In the genomic region with DNA sequence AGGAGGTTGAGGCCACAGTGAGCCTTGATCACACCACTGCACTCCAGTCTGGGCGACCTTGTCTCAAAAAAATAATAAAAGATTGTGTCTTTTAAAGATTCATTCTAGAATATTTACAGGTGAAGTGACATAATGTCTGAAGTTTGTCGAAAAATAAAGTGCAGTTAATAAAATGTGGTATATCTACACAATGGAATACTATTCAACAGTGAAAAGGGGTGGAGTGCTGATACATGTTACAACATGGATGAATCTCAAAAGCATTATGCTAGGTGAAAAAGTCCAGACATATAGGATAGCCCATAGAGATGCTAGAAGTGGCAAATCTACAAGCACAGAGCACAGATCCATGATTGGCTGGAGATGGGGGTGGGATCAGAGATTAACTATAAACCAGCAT, we compare ENCODE assay signal across 26 cellular contexts.
"Had no signal": no experiment of that assay in that cellular context is flagged by ENCODE, and none has a peak within 500 bp of the region (broad histone marks: within the 10 kb centered on the region; RNA-seq: fewer than 3 reads in every experiment).

No MANE protein-coding gene starts in this region.

- FAIRE-seq: keratinocyte had no signal

- H2AFZ ChIP-seq: hepatocyte had no signal

- DNase-seq: left colon; left lung; lower lobe of right lung; mammary epithelial cell; mesendoderm; naive thymus-derived CD4-positive, alpha-beta T cell; ovary; right lobe of liver; stimulated activated CD4-positive, alpha-beta T cell treated with anti-CD3 and anti-CD28 coated beads, Interleukin-1b, Interleukin-23, amount 100 ng/mL, for 48 hours; stimulated activated CD4-positive, alpha-beta T cell treated with anti-CD3 and anti-CD28 coated beads, Interleukin-2, amount 100 ng/mL, for 48 hours; stimulated activated CD4-positive, alpha-beta T cell treated with anti-CD3 and anti-CD28 coated beads, Interleukin-4, amount 100 ng/mL, for 4 hours; stimulated activated CD8-positive, alpha-beta memory T cell treated with anti-CD3 and anti-CD28 coated beads, Interleukin-4, amount 100 ng/mL, for 48 hours; stimulated activated naive CD4-positive, alpha-beta T cell; uterus had no signal

- H3K4me3 Mint-ChIP-seq: mesothelial cell of epicardium; naive thymus-derived CD4-positive, alpha-beta T cell; natural killer cell treated with Interleukin-12 subunit alpha and Interleukin-12 subunit beta and Interleukin-15 and Interleukin-18, amount 100 ng/mL, for 72 hours; stimulated activated naive CD8-positive, alpha-beta T cell treated with anti-CD3 and anti-CD28 coated beads, Interleukin-15, Interleukin-2, amounts not matched to agents 100 ng/mL and 50 ng/mL, for 24 hours; type B pancreatic cell had no signal

- H3K4me2 ChIP-seq: hepatocyte, smooth muscle cell had no signal

- H3K9me3 Mint-ChIP-seq: type B pancreatic cell had no signal

- H3K9me3 ChIP-seq: ovary, right lobe of liver, suprapubic skin, thoracic aorta, uterus had no signal

- H3K27ac Mint-ChIP-seq: mesothelial cell of epicardium; naive thymus-derived CD4-positive, alpha-beta T cell; natural killer cell treated with Interleukin-12 subunit alpha and Interleukin-12 subunit beta and Interleukin-15 and Interleukin-18, amount 100 ng/mL, for 72 hours; progenitor cell of endocrine pancreas; stimulated activated naive CD8-positive, alpha-beta T cell treated with anti-CD3 and anti-CD28 coated beads, Interleukin-15, Interleukin-2, amounts not matched to agents 100 ng/mL and 50 ng/mL, for 24 hours; type B pancreatic cell had no signal

- H3K27ac ChIP-seq: hepatocyte, left lung, lower lobe of right lung, ovary, right atrium auricular region, right lobe of liver, suprapubic skin, thoracic aorta, tibial nerve, uterus had no signal

- H3K79me2 ChIP-seq: hepatocyte had no signal

- H3K36me3 Mint-ChIP-seq: mesothelial cell of epicardium, type B pancreatic cell had no signal

- H3K36me3 ChIP-seq: left lung, lower lobe of right lung, ovary, right atrium auricular region, right lobe of liver, suprapubic skin, thoracic aorta, tibial nerve, uterus had no signal

- ATAC-seq: left colon; left lung; lower lobe of right lung; naive thymus-derived CD4-positive, alpha-beta T cell; natural killer cell treated with Interleukin-12 subunit alpha and Interleukin-12 subunit beta and Interleukin-15 and Interleukin-18, amount 100 ng/mL, for 72 hours; right lobe of liver had no signal

- H3K27me3 ChIP-seq: ovary, right atrium auricular region, right lobe of liver, suprapubic skin, tibial nerve, uterus had no signal

- H3K4me3 ChIP-seq: hepatocyte, left lung, lower lobe of right lung, ovary, right atrium auricular region, right lobe of liver, smooth muscle cell, suprapubic skin, thoracic aorta, tibial nerve, uterus had no signal

- H3K4me1 ChIP-seq: left lung, lower lobe of right lung, right atrium auricular region, right lobe of liver, suprapubic skin, tibial nerve, uterus had no signal
